12 cellular contexts compared by ENCODE assay signal in the genomic region with DNA sequence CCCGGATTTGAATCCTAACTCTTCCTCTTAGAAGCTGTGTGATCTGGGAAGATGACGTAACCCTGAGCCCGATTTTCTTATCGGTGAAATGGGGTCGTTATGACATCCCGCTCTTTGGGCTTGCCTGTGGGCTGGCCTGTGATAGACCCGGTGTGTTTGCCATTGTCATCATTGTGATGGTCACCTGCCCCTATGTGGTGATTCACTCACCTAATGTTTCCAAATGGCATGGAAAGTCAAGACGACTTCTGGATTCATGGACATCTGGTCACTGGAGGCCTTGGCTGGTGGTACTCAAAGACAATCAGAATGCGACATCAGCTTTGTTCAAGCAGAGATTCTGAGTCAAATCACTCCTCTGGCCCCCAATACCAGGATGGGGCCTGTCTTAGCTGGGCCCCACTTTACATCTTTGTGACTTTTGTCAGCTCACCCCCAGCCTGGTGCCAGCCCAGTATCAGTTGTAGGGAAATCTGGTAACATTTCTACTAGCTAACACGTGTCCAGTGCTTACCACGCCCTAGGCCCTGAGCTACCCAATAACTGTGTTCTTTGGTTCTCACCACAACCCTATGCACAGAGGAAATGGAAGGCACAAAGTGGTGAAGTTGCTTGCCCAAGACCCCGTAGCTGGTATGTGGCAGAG. TPM values are rescaled to one million over a fixed set of nuclear protein-coding genes. Genes with fewer than 3 reads are reported as not detected.
DNase-seq lines count a peak whose midpoint lies in the region; ATAC-seq and TF ChIP-seq lines count a peak whose summit lies in the region.
"Had no signal": no experiment of that assay in that cellular context is flagged by ENCODE, and none has a peak within 500 bp of the region (broad histone marks: within the 10 kb centered on the region; RNA-seq: fewer than 3 reads in every experiment).

No MANE protein-coding gene starts in this region.

- H3K27ac ChIP-seq in mesenchymal stem cell (ENCODE audit: low read length, poor library complexity, severe bottlenecking) (no peak overlapping the region), stomach (peak overlapping the region in 3 of 5 donors; percentile 2 to 97 (median 35))
- H3K27ac ChIP-seq: A549 had no signal

- H2BK12ac ChIP-seq in mesenchymal stem cell (ENCODE audit: low read length in 2 of 2): no peak overlapping the region

- H2BK120ac ChIP-seq in mesenchymal stem cell (ENCODE audit: low read depth, low read length): no peak overlapping the region

- H4K8ac ChIP-seq in mesenchymal stem cell (ENCODE audit: low read length): no peak overlapping the region

- no peak for TF ChIP-seq POLR2A in stomach (IDR thresholded peaks at IDR 0.05)

- no peak for TF ChIP-seq EP300 in stomach (IDR thresholded peaks at IDR 0.05)

- no peak for TF ChIP-seq CTCF in activated CD8-positive, alpha-beta T cell treated with anti-CD3 and anti-CD28 coated beads for 36 hours (IDR thresholded peaks at IDR 0.05)
- no peak for TF ChIP-seq CTCF in stomach (IDR thresholded peaks at IDR 0.05)

- H3K9ac ChIP-seq in mesenchymal stem cell (ENCODE audit: low read length): peak overlapping the region; percentile 99

- H2AFZ ChIP-seq in mesenchymal stem cell (ENCODE audit: low read depth, low read length): no peak overlapping the region

- H3K27me3 ChIP-seq in mesenchymal stem cell (ENCODE audit: control insufficient read depth in 1 of 2, insufficient read depth in 1 of 2, low read length in 2 of 2) (no peaks in the 10 kb centered on the region), stomach (no peaks in the 10 kb centered on the region)
- H3K27me3 ChIP-seq: adrenal gland had no signal

- H3K36me3 ChIP-seq in mesenchymal stem cell (ENCODE audit: control insufficient read depth in 1 of 2, insufficient read depth in 2 of 2, low read depth in 1 of 2, low read length in 2 of 2): peaks cover 47 to 58% of the 10 kb centered on the region in 2 experiments
- H3K36me3 ChIP-seq in stomach: peaks cover 33 to 53% (median 45%) of the 10 kb centered on the region in 4 donors

- no peaks in the 10 kb centered on the region for H3K9me3 Mint-ChIP-seq in activated CD8-positive, alpha-beta T cell treated with anti-CD3 and anti-CD28 coated beads, Interleukin-2, amount 10 ng/mL, durations not matched to agents 7 days and 5 days (ENCODE audit: insufficient read depth)
- no peaks in the 10 kb centered on the region for H3K9me3 Mint-ChIP-seq in activated CD8-positive, alpha-beta T cell treated with anti-CD3 and anti-CD28 coated beads for 36 hours
- H3K9me3 Mint-ChIP-seq in activated CD8-positive, alpha-beta memory T cell treated with anti-CD3 and anti-CD28 coated beads, Interleukin-2, amount 10 ng/mL, durations not matched to agents 7 days and 5 days (ENCODE audit: low read depth): no peaks in the 10 kb centered on the region

- peaks cover 51% of the 10 kb centered on the region for H3K36me3 Mint-ChIP-seq in activated CD8-positive, alpha-beta T cell treated with anti-CD3 and anti-CD28 coated beads, Interleukin-2, amount 10 ng/mL, durations not matched to agents 7 days and 5 days (ENCODE audit: low read depth)
- H3K36me3 Mint-ChIP-seq in activated CD8-positive, alpha-beta T cell treated with anti-CD3 and anti-CD28 coated beads for 36 hours (ENCODE audit: low read depth): peaks cover 55% of the 10 kb centered on the region
- H3K36me3 Mint-ChIP-seq in activated CD8-positive, alpha-beta memory T cell treated with anti-CD3 and anti-CD28 coated beads, Interleukin-2, amount 10 ng/mL, durations not matched to agents 7 days and 5 days: peaks cover 34% of the 10 kb centered on the region

- no peak overlapping the region for H3K23ac ChIP-seq in mesenchymal stem cell (ENCODE audit: low read length in 2 of 2)

- H3K4me1 ChIP-seq in mesenchymal stem cell (ENCODE audit: control insufficient read depth, insufficient read depth, low read depth, low read length) (peaks cover 20% of the 10 kb centered on the region), stomach (peaks cover 22 to 45% (median 36%) of the 10 kb centered on the region in 4 donors)

- H2AK5ac ChIP-seq in mesenchymal stem cell (ENCODE audit: low read length, severe bottlenecking): no peak overlapping the region

- no peak overlapping the region for H3K4me3 Mint-ChIP-seq in activated CD8-positive, alpha-beta T cell treated with anti-CD3 and anti-CD28 coated beads, Interleukin-2, amount 10 ng/mL, durations not matched to agents 7 days and 5 days
- no peak overlapping the region for H3K4me3 Mint-ChIP-seq in activated CD8-positive, alpha-beta T cell treated with anti-CD3 and anti-CD28 coated beads for 36 hours
- no peak overlapping the region for H3K4me3 Mint-ChIP-seq in activated CD8-positive, alpha-beta memory T cell treated with anti-CD3 and anti-CD28 coated beads, Interleukin-2, amount 10 ng/mL, durations not matched to agents 7 days and 5 days

- H3K27ac Mint-ChIP-seq in activated CD8-positive, alpha-beta T cell treated with anti-CD3 and anti-CD28 coated beads, Interleukin-2, amount 10 ng/mL, durations not matched to agents 7 days and 5 days: peak overlapping the region; percentile 62
- no peak overlapping the region for H3K27ac Mint-ChIP-seq in activated CD8-positive, alpha-beta T cell treated with anti-CD3 and anti-CD28 coated beads for 36 hours
- peak overlapping the region; percentile 59 for H3K27ac Mint-ChIP-seq in activated CD8-positive, alpha-beta memory T cell treated with anti-CD3 and anti-CD28 coated beads, Interleukin-2, amount 10 ng/mL, durations not matched to agents 7 days and 5 days

- no peaks in the 10 kb centered on the region for H3K27me3 Mint-ChIP-seq in activated CD8-positive, alpha-beta T cell treated with anti-CD3 and anti-CD28 coated beads, Interleukin-2, amount 10 ng/mL, durations not matched to agents 7 days and 5 days (ENCODE audit: low read depth)
- no peaks in the 10 kb centered on the region for H3K27me3 Mint-ChIP-seq in activated CD8-positive, alpha-beta T cell treated with anti-CD3 and anti-CD28 coated beads for 36 hours
- no peaks in the 10 kb centered on the region for H3K27me3 Mint-ChIP-seq in activated CD8-positive, alpha-beta memory T cell treated with anti-CD3 and anti-CD28 coated beads, Interleukin-2, amount 10 ng/mL, durations not matched to agents 7 days and 5 days

- H2BK15ac ChIP-seq in mesenchymal stem cell (ENCODE audit: low read depth, poor library complexity, severe bottlenecking): no peak overlapping the region

- no peak overlapping the region for H3K4me2 ChIP-seq in mesenchymal stem cell (ENCODE audit: low read length, poor library complexity, severe bottlenecking)

- H3K14ac ChIP-seq in mesenchymal stem cell (ENCODE audit: low read length in 2 of 2): no peak overlapping the region

- no peaks in the 10 kb centered on the region for H3K9me3 ChIP-seq in mesenchymal stem cell (ENCODE audit: control insufficient read depth, low read length)
- H3K9me3 ChIP-seq in stomach: no peaks in the 10 kb centered on the region
- H3K9me3 ChIP-seq: A549, adrenal gland had no signal

- no peak overlapping the region for H3K4me3 ChIP-seq in mesenchymal stem cell (ENCODE audit: insufficient read depth in 1 of 2, low read depth in 1 of 2, low read length in 2 of 2)
- H3K4me3 ChIP-seq in stomach: no peak overlapping the region
- H3K4me3 ChIP-seq: A549, adrenal gland had no signal

- DNase-seq in activated CD8-positive, alpha-beta T cell treated with anti-CD3 and anti-CD28 coated beads, Interleukin-2, amount 10 ng/mL, durations not matched to agents 7 days and 5 days: no peak
- no peak for DNase-seq in activated CD8-positive, alpha-beta T cell treated with anti-CD3 and anti-CD28 coated beads for 36 hours
- DNase-seq in activated CD8-positive, alpha-beta memory T cell treated with anti-CD3 and anti-CD28 coated beads, Interleukin-2, amount 10 ng/mL, durations not matched to agents 7 days and 5 days: peak; percentile 40
- DNase-seq in mesenchymal stem cell: no peak
- no peak for DNase-seq in stomach
- DNase-seq in SIG-M5 (lab: John Stamatoyannopoulos, UW): no peak
- DNase-seq in hypothalamus (lab: John Stamatoyannopoulos, UW): no peak
- DNase-seq: NCI-H1436, NCI-H510A treated with DMSO at 0.1 percent for 48 hours had no signal

- H3K18ac ChIP-seq in mesenchymal stem cell (ENCODE audit: low read depth in 1 of 2, low read length in 2 of 2): no peak overlapping the region

- CTCF ChIA-PET in activated CD8-positive, alpha-beta T cell treated with anti-CD3 and anti-CD28 coated beads, Interleukin-2, amount 10 ng/mL, durations not matched to agents 7 days and 5 days (lab: Charles Lee): interaction anchor here (0.7 to 1.2 kb wide), 3 partner anchors 9 to 48 kb away, joined by 3 read pairs; no protein-coding TSS in a partner anchor
- CTCF ChIA-PET in activated CD8-positive, alpha-beta T cell treated with anti-CD3 and anti-CD28 coated beads for 36 hours (lab: Charles Lee): no interaction called here
- CTCF ChIA-PET in activated CD8-positive, alpha-beta memory T cell treated with anti-CD3 and anti-CD28 coated beads, Interleukin-2, amount 10 ng/mL, durations not matched to agents 7 days and 5 days (lab: Charles Lee): no interaction called here

- H2BK5ac ChIP-seq in mesenchymal stem cell (ENCODE audit: low read depth, low read length, poor library complexity, severe bottlenecking): no peak overlapping the region

- H3K4ac ChIP-seq in mesenchymal stem cell (ENCODE audit: low read depth in 1 of 2, low read length in 2 of 2): no peak overlapping the region

- peaks cover 45% of the 10 kb centered on the region for H3K4me1 Mint-ChIP-seq in activated CD8-positive, alpha-beta T cell treated with anti-CD3 and anti-CD28 coated beads, Interleukin-2, amount 10 ng/mL, durations not matched to agents 7 days and 5 days (ENCODE audit: low read depth)
- H3K4me1 Mint-ChIP-seq in activated CD8-positive, alpha-beta T cell treated with anti-CD3 and anti-CD28 coated beads for 36 hours (ENCODE audit: low read depth): peaks cover 37% of the 10 kb centered on the region
- H3K4me1 Mint-ChIP-seq in activated CD8-positive, alpha-beta memory T cell treated with anti-CD3 and anti-CD28 coated beads, Interleukin-2, amount 10 ng/mL, durations not matched to agents 7 days and 5 days: peaks cover 43% of the 10 kb centered on the region

- ATAC-seq in activated CD8-positive, alpha-beta T cell treated with anti-CD3 and anti-CD28 coated beads, Interleukin-2, amount 10 ng/mL, durations not matched to agents 7 days and 5 days: no peak
- no peak for ATAC-seq in activated CD8-positive, alpha-beta T cell treated with anti-CD3 and anti-CD28 coated beads for 36 hours
- no peak for ATAC-seq in activated CD8-positive, alpha-beta memory T cell treated with anti-CD3 and anti-CD28 coated beads, Interleukin-2, amount 10 ng/mL, durations not matched to agents 7 days and 5 days
- no peak for ATAC-seq in GM18873 (IDR thresholded peaks at IDR 0.05; ENCODE audit: low FRiP score, unreplicated experiment)
- ATAC-seq: A549 had no signal

- WGBS in mesenchymal stem cell: 97% methylated on average over 12 of the region's 12 CpGs
- WGBS in stomach, 5 donors: 89 to 94% (median 92%) methylated on average over 11 to 12 of the region's 12 CpGs

- H4K91ac ChIP-seq in mesenchymal stem cell (ENCODE audit: low read length): no peak overlapping the region

- POLR2A ChIA-PET in activated CD8-positive, alpha-beta T cell treated with anti-CD3 and anti-CD28 coated beads, Interleukin-2, amount 10 ng/mL, durations not matched to agents 7 days and 5 days (lab: Charles Lee): interaction anchor here (0.6 to 4.1 kb wide), 4 partner anchors 16 to 51 kb away, joined by 3 to 55 read pairs (median 4); a partner anchor contains a TSS
- POLR2A ChIA-PET in activated CD8-positive, alpha-beta T cell treated with anti-CD3 and anti-CD28 coated beads for 36 hours (lab: Charles Lee): interaction anchor here (1.1 to 1.5 kb wide), 2 partner anchors 14 to 47 kb away, joined by 3 to 4 read pairs; no protein-coding TSS in a partner anchor

- intact Hi-C loops in activated CD8-positive, alpha-beta T cell treated with anti-CD3 and anti-CD28 coated beads for 36 hours (cut with micrococcal nuclease): loop anchor here (5.0 kb wide), 1 partner anchor 230 kb away; no protein-coding TSS in a partner anchor
- intact Hi-C loops in stomach (cut with DNase I; ENCODE audit: low total_unique reads): loop anchor here (10.0 kb wide), 1 partner anchor 47 kb away; a partner anchor contains a TSS

- H3K79me1 ChIP-seq in mesenchymal stem cell (replicated peaks; ENCODE audit: low read length, poor library complexity, severe bottlenecking): peaks cover 57% of the 10 kb centered on the region

RNA-seq across cellular contexts. Expression of a gene that starts 2.8 kb away (rescaled TPM):
- total RNA-seq in activated CD8-positive, alpha-beta T cell treated with anti-CD3 and anti-CD28 coated beads, Interleukin-2, amount 10 ng/mL, durations not matched to agents 7 days and 5 days: 10 to 100 TPM; 27.9 to 28.8 TPM
- 10 to 100 TPM; 19.7 to 20.2 TPM for total RNA-seq in activated CD8-positive, alpha-beta T cell treated with anti-CD3 and anti-CD28 coated beads for 36 hours
- 10 to 100 TPM; 27.6 to 31.8 TPM for total RNA-seq in activated CD8-positive, alpha-beta memory T cell treated with anti-CD3 and anti-CD28 coated beads, Interleukin-2, amount 10 ng/mL, durations not matched to agents 7 days and 5 days
- 59.7 TPM for polyA plus RNA-seq in mesenchymal stem cell (2013, experiment 1 of 2)
- polyA plus RNA-seq in mesenchymal stem cell (2013, experiment 2 of 2): 60.6 TPM
- total RNA-seq in stomach: 10 to 100 TPM; 28.6 to 67.4 (median 51.9) TPM
- polyA plus RNA-seq in stomach: 10 to 100 TPM; 12.6 to 45.0 (median 12.7) TPM

RNA-seq across cellular contexts. Expression of a gene that starts 3.0 kb away (rescaled TPM):
- total RNA-seq in activated CD8-positive, alpha-beta T cell treated with anti-CD3 and anti-CD28 coated beads, Interleukin-2, amount 10 ng/mL, durations not matched to agents 7 days and 5 days: 10 to 100 TPM; 17.3 to 18.1 TPM
- total RNA-seq in activated CD8-positive, alpha-beta T cell treated with anti-CD3 and anti-CD28 coated beads for 36 hours: 10 to 100 TPM; 27.6 to 30.2 TPM
- 10 to 100 TPM; 15.2 to 19.7 TPM for total RNA-seq in activated CD8-positive, alpha-beta memory T cell treated with anti-CD3 and anti-CD28 coated beads, Interleukin-2, amount 10 ng/mL, durations not matched to agents 7 days and 5 days
- 8.1 TPM for polyA plus RNA-seq in mesenchymal stem cell (2013, experiment 1 of 2)
- 8.2 TPM for polyA plus RNA-seq in mesenchymal stem cell (2013, experiment 2 of 2)
- 10 to 100 TPM in 2 of 5 donors, 1 to 10 TPM in 3; 1.7 to 11.7 (median 9.0) TPM for total RNA-seq in stomach
- 10 to 100 TPM; 13.9 to 16.1 (median 14.8) TPM for polyA plus RNA-seq in stomach

RNA-seq across cellular contexts. Expression of a gene that starts 50.8 kb away (rescaled TPM):
- total RNA-seq in activated CD8-positive, alpha-beta T cell treated with anti-CD3 and anti-CD28 coated beads, Interleukin-2, amount 10 ng/mL, durations not matched to agents 7 days and 5 days: 10 to 100 TPM; 29.4 to 31.6 TPM
- total RNA-seq in activated CD8-positive, alpha-beta T cell treated with anti-CD3 and anti-CD28 coated beads for 36 hours: 10 to 100 TPM; 23.5 to 24.8 TPM
- total RNA-seq in activated CD8-positive, alpha-beta memory T cell treated with anti-CD3 and anti-CD28 coated beads, Interleukin-2, amount 10 ng/mL, durations not matched to agents 7 days and 5 days: 10 to 100 TPM; 36.0 to 39.5 TPM
- polyA plus RNA-seq in mesenchymal stem cell (2013, experiment 1 of 2): 16.7 TPM
- polyA plus RNA-seq in mesenchymal stem cell (2013, experiment 2 of 2): 16.5 TPM
- 10 to 100 TPM; 34.0 to 51.0 (median 41.4) TPM for total RNA-seq in stomach
- polyA plus RNA-seq in stomach: 10 to 100 TPM in 2 of 3 donors, 1 to 10 TPM in 1; 8.8 to 15.3 (median 13.7) TPM

RNA-seq across cellular contexts. Expression of a gene that starts 51.0 kb away (rescaled TPM):
- 10 to 100 TPM; 19.2 to 20.2 TPM for total RNA-seq in activated CD8-positive, alpha-beta T cell treated with anti-CD3 and anti-CD28 coated beads, Interleukin-2, amount 10 ng/mL, durations not matched to agents 7 days and 5 days
- 10 to 100 TPM; 20.0 to 20.5 TPM for total RNA-seq in activated CD8-positive, alpha-beta T cell treated with anti-CD3 and anti-CD28 coated beads for 36 hours
- total RNA-seq in activated CD8-positive, alpha-beta memory T cell treated with anti-CD3 and anti-CD28 coated beads, Interleukin-2, amount 10 ng/mL, durations not matched to agents 7 days and 5 days: 10 to 100 TPM; 16.5 to 18.9 TPM
- 14.3 TPM for polyA plus RNA-seq in mesenchymal stem cell (2013, experiment 1 of 2)
- 14.7 TPM for polyA plus RNA-seq in mesenchymal stem cell (2013, experiment 2 of 2)
- 10 to 100 TPM in 1 of 5 donors, 1 to 10 TPM in 4; 2.2 to 14.1 (median 6.1) TPM for total RNA-seq in stomach
- 10 to 100 TPM; 13.8 to 15.0 (median 14.2) TPM for polyA plus RNA-seq in stomach
